Comparison of ENCODE assay signal across 19 cellular contexts in genomic region chr14:57378661-57379060, GRCh38. TPM values are rescaled to one million over a fixed set of nuclear protein-coding genes. Genes with fewer than 3 reads are reported as not detected.
DNase-seq lines count a peak whose midpoint lies in the region; ATAC-seq and TF ChIP-seq lines count a peak whose summit lies in the region.
"Had no signal": no experiment of that assay in that cellular context is flagged by ENCODE, and none has a peak within 500 bp of the region (broad histone marks: within the 10 kb centered on the region; RNA-seq: fewer than 3 reads in every experiment).

No MANE protein-coding gene starts in this region.

- no peak overlapping the region for H2AFZ ChIP-seq in hepatocyte

- BruUV-seq in A673 (replicated peaks; lab: Mats Ljungman, UMichigan) = no TSS peak

- peaks cover 37% of the 10 kb centered on the region for H3K4me1 Mint-ChIP-seq in HFFc6 (ENCODE audit: low read depth)

- in situ Hi-C loops in brain microvascular endothelial cell (cut with HindIII; ENCODE audit: low pct_ligation_motif_present, low sequenced_read_pairs) = no loop called here

- peaks cover 5% of the 10 kb centered on the region; the same call in 1 of the 2 replicates for H3K27me3 Mint-ChIP-seq in HFFc6 (ENCODE audit: insufficient read depth)

- H3K27me3 ChIP-seq in A673 (replicated peaks; ENCODE audit: insufficient read depth, low read depth, low read length, poor library complexity) (no peaks in the 10 kb centered on the region), adipocyte (replicated peaks; ENCODE audit: control insufficient read depth, insufficient read depth, low read length) (no peaks in the 10 kb centered on the region), hepatocyte (no peaks in the 10 kb centered on the region), brain microvascular endothelial cell (replicated peaks) (no peaks in the 10 kb centered on the region)
- H3K27me3 ChIP-seq: BLaER1, suprapubic skin had no signal

- CTCF ChIA-PET in A673 (lab: Charles Lee) = interaction anchor here (1.0 kb wide), 1 partner anchor 11 kb away, joined by 3 read pairs; no protein-coding TSS in a partner anchor

- H3K27ac ChIP-seq in A673 (ENCODE audit: low read depth, low read length, poor library complexity, severe bottlenecking) = no peak overlapping the region
- H3K27ac ChIP-seq in hepatocyte = no peak overlapping the region
- no peak overlapping the region for H3K27ac ChIP-seq in brain microvascular endothelial cell
- H3K27ac ChIP-seq: BLaER1, suprapubic skin had no signal

- POLR2A ChIA-PET in A673 (lab: Charles Lee; ENCODE audit: low non-redundant PET) = no interaction called here

- no peak overlapping the region for H3K9ac ChIP-seq in adipocyte (ENCODE audit: low read length)
- H3K9ac ChIP-seq: BLaER1 had no signal

- ATAC-seq in GM19351 (IDR thresholded peaks at IDR 0.05; ENCODE audit: unreplicated experiment) (no peak), HG03095 (IDR thresholded peaks at IDR 0.05; ENCODE audit: unreplicated experiment) (no peak)
- ATAC-seq: activated CD4-positive, CD25-positive, alpha-beta regulatory T cell treated with anti-CD3 and anti-CD28 coated beads, Interleukin-2, amount 50 U/mL, for 24 hours; left ventricle myocardium superior had no signal

- DNase-seq in A673 (ENCODE audit: low spot score) (peak; percentile 27), HFFc6 (no peak), adipocyte (ENCODE audit: low read depth) (peak; percentile 25), hepatocyte (ENCODE audit: low spot score) (no peak), brain microvascular endothelial cell (no peak)
- no peak for DNase-seq in activated effector memory CD4-positive, alpha-beta T cell treated with anti-CD3 and anti-CD28 coated beads, Interleukin-2, amount 50 U/mL, for 16 hours
- DNase-seq: activated effector memory CD4-positive, alpha-beta T cell treated with Interleukin-2 at 50 U/mL for 16 hours; DMS153; Karpas-422; left ventricle myocardium superior; naive B cell; NCI-H187; retina; stimulated activated CD4-positive, alpha-beta T cell treated with anti-CD3 and anti-CD28 coated beads, Interleukin-1b, Interleukin-23, amount 100 ng/mL, for 48 hours had no signal

- H3K4me3 ChIP-seq in A673 (ENCODE audit: low read depth, low read length, poor library complexity, severe bottlenecking) (no peak overlapping the region), adipocyte (ENCODE audit: low read length) (no peak overlapping the region), hepatocyte (no peak overlapping the region), brain microvascular endothelial cell (ENCODE audit: low read depth, low read length) (no peak overlapping the region)
- H3K4me3 ChIP-seq: BLaER1, suprapubic skin had no signal

- H3K36me3 ChIP-seq in A673 (ENCODE audit: insufficient read depth, low read length, poor library complexity, severe bottlenecking) = no peaks in the 10 kb centered on the region
- H3K36me3 ChIP-seq in adipocyte (ENCODE audit: control insufficient read depth, insufficient read depth, low read length, severe bottlenecking) = no peaks in the 10 kb centered on the region
- no peaks in the 10 kb centered on the region for H3K36me3 ChIP-seq in hepatocyte (replicated peaks; ENCODE audit: insufficient read depth, low read depth)
- no peaks in the 10 kb centered on the region for H3K36me3 ChIP-seq in brain microvascular endothelial cell (replicated peaks)
- H3K36me3 ChIP-seq: BLaER1, suprapubic skin had no signal

- H3K4me3 Mint-ChIP-seq in HFFc6 = no peak overlapping the region
- H3K4me3 Mint-ChIP-seq: naive B cell had no signal

- H3K36me3 Mint-ChIP-seq in HFFc6 (ENCODE audit: low read depth) = no peaks in the 10 kb centered on the region
- H3K36me3 Mint-ChIP-seq: naive B cell had no signal

- H3K27ac Mint-ChIP-seq in HFFc6 = no peak overlapping the region
- H3K27ac Mint-ChIP-seq: naive B cell had no signal

- no peaks in the 10 kb centered on the region for H4K20me1 ChIP-seq in hepatocyte (ENCODE audit: insufficient read depth, poor library complexity, severe bottlenecking)
- H4K20me1 ChIP-seq: BLaER1 had no signal

- no peaks in the 10 kb centered on the region for H3K9me2 ChIP-seq in hepatocyte (replicated peaks; ENCODE audit: insufficient read depth)

- H3K4me2 ChIP-seq in hepatocyte = no peak overlapping the region
- H3K4me2 ChIP-seq: BLaER1 had no signal

- intact Hi-C loops in A673 (cut with micrococcal nuclease; ENCODE audit: unreplicated experiment) = loop anchor here (2.0 to 10.0 kb wide), 3 partner anchors 314 to 888 kb away; no protein-coding TSS in a partner anchor

- H3K4me1 ChIP-seq in A673 (ENCODE audit: insufficient read depth, low read length, poor library complexity, severe bottlenecking) = peaks cover 14% of the 10 kb centered on the region
- H3K4me1 ChIP-seq in adipocyte (ENCODE audit: control insufficient read depth, insufficient read depth, low read length) = peaks cover 29% of the 10 kb centered on the region
- H3K4me1 ChIP-seq in hepatocyte (ENCODE audit: insufficient read depth) = no peaks in the 10 kb centered on the region
- H3K4me1 ChIP-seq: suprapubic skin had no signal

- H3K9me3 ChIP-seq in A673 (ENCODE audit: low read depth, low read length, poor library complexity, severe bottlenecking) (no peaks in the 10 kb centered on the region), adipocyte (ENCODE audit: control insufficient read depth, low read length) (no peaks in the 10 kb centered on the region), hepatocyte (ENCODE audit: low read depth) (no peaks in the 10 kb centered on the region)
- H3K9me3 ChIP-seq: BLaER1, suprapubic skin had no signal

- no peaks in the 10 kb centered on the region for H3K9me3 Mint-ChIP-seq in HFFc6
- H3K9me3 Mint-ChIP-seq: naive B cell had no signal

- H3K79me2 ChIP-seq in hepatocyte = no peaks in the 10 kb centered on the region

- TF ChIP-seq CTCF in A673 (conservative IDR thresholded peaks at IDR 0.05; ENCODE audit: low read depth, low read length) = peak; percentile 49; the same call in 1 of the 2 replicates
- TF ChIP-seq CTCF in HFFc6 (IDR thresholded peaks at IDR 0.05) = peak; percentile 69
- peak; percentile 38 for TF ChIP-seq CTCF in hepatocyte (IDR thresholded peaks at IDR 0.05; ENCODE audit: poor library complexity)
- TF ChIP-seq CTCF in brain microvascular endothelial cell (IDR thresholded peaks at IDR 0.05; ENCODE audit: low read depth, low read length, missing control alignments) = no peak

RNA-seq across cellular contexts. Expression of gene NAA30, which starts 11.7 kb away (rescaled TPM):
- total RNA-seq in A673 (2021) (26.5 and 34.3 TPM in 2 replicates), hepatocyte (28.4 and 30.2 TPM in 2 replicates)
- total RNA-seq in HFFc6 (2021; fragmentation: NEBNext Ultra II Directional; extraction: Animal tissue kit (Norgen Biotek cat#: 25700)) = 10 to 100 TPM; 20.0 to 22.7 (median 20.7) TPM
- polyA plus RNA-seq in hepatocyte = 8.9 and 10.6 TPM in 2 replicates

Comparison
In these comparisons a context has a peak if more than half of its experiments do, and no peak if none do; other contexts are left out.
1. DNase-seq: peak in A673 (single experiment) and adipocyte (single experiment); none in HFFc6 (single experiment), hepatocyte (single experiment), brain microvascular endothelial cell (single experiment) and activated effector memory CD4-positive, alpha-beta T cell treated with anti-CD3 and anti-CD28 coated beads, Interleukin-2, amount 50 U/mL, for 16 hours (single experiment).